ENCODE assay signal across 8 cellular contexts in genomic region chrX:74291577-74291963, GRCh38. TPM values are rescaled to one million over a fixed set of nuclear protein-coding genes. Genes with fewer than 3 reads are reported as not detected.
DNase-seq lines count a peak whose midpoint lies in the region; ATAC-seq and TF ChIP-seq lines count a peak whose summit lies in the region.

No MANE protein-coding gene starts in this region.

- no peak for TF ChIP-seq CTCF in A673 (conservative IDR thresholded peaks at IDR 0.05; ENCODE audit: low read depth, low read length)
- no peak for TF ChIP-seq CTCF in brain microvascular endothelial cell (IDR thresholded peaks at IDR 0.05; ENCODE audit: low read depth, low read length, missing control alignments)
- no peak for TF ChIP-seq CTCF in mucosa of descending colon (IDR thresholded peaks at IDR 0.05)

- peak; percentile 2 for ATAC-seq in HG02885 (IDR thresholded peaks at IDR 0.05; ENCODE audit: poor library complexity, unreplicated experiment)
- ATAC-seq in mucosa of descending colon, result peak; percentile 20
- ATAC-seq in GM21786 (IDR thresholded peaks at IDR 0.05; ENCODE audit: unreplicated experiment), result no peak
- ATAC-seq in GM18861 (IDR thresholded peaks at IDR 0.05; ENCODE audit: unreplicated experiment), result no peak

- peak overlapping the region; percentile 67 for H3K4me3 ChIP-seq in A673 (ENCODE audit: low read depth, low read length, poor library complexity, severe bottlenecking)
- H3K4me3 ChIP-seq in brain microvascular endothelial cell (ENCODE audit: low read depth, low read length), result peak overlapping the region; percentile 60
- H3K4me3 ChIP-seq in mucosa of descending colon, result peak overlapping the region; percentile 24

- H3K36me3 ChIP-seq in A673 (ENCODE audit: insufficient read depth, low read length, poor library complexity, severe bottlenecking) (peaks cover 17% of the 10 kb centered on the region), brain microvascular endothelial cell (replicated peaks) (no peaks in the 10 kb centered on the region), mucosa of descending colon (ENCODE audit: low read depth) (no peaks in the 10 kb centered on the region)

- BruUV-seq in A673 (replicated peaks; lab: Mats Ljungman, UMichigan), result no TSS peak

- intact Hi-C loops in A673 (cut with micrococcal nuclease; ENCODE audit: unreplicated experiment), result loop anchor here (5.0 to 10.0 kb wide), 2 partner anchors 51 to 253 kb away; no protein-coding TSS in a partner anchor
- intact Hi-C loops in mucosa of descending colon (cut with DNase I, micrococcal nuclease), result no loop called here

- H3K9me3 ChIP-seq in A673 (ENCODE audit: low read depth, low read length, poor library complexity, severe bottlenecking), result no peaks in the 10 kb centered on the region
- no peaks in the 10 kb centered on the region for H3K9me3 ChIP-seq in mucosa of descending colon

- DNase-seq in A673 (ENCODE audit: low spot score) (no peak), brain microvascular endothelial cell (no peak), mucosa of descending colon (no peak), H4 (ENCODE audit: low spot score) (no peak), NCI-H2171 (lab: John Stamatoyannopoulos, UW) (no peak)

- H3K27ac ChIP-seq in A673 (ENCODE audit: low read depth, low read length, poor library complexity, severe bottlenecking) (peak overlapping the region; percentile 90), brain microvascular endothelial cell (peak overlapping the region; percentile 94)

- POLR2A ChIA-PET in A673 (lab: Charles Lee; ENCODE audit: low non-redundant PET), result no interaction called here

- in situ Hi-C loops in brain microvascular endothelial cell (cut with HindIII; ENCODE audit: low pct_ligation_motif_present, low sequenced_read_pairs), result no loop called here

- H3K4me1 ChIP-seq in A673 (ENCODE audit: insufficient read depth, low read length, poor library complexity, severe bottlenecking) (no peaks in the 10 kb centered on the region), mucosa of descending colon (ENCODE audit: low read depth) (no peaks in the 10 kb centered on the region)

- CTCF ChIA-PET in A673 (lab: Charles Lee), result no interaction called here

- H3K27me3 ChIP-seq in A673 (replicated peaks; ENCODE audit: insufficient read depth, low read depth, low read length, poor library complexity) (no peaks in the 10 kb centered on the region), brain microvascular endothelial cell (replicated peaks) (no peaks in the 10 kb centered on the region)

RNA-seq across cellular contexts. Expression of gene ZCCHC13, which starts 12.4 kb away (rescaled TPM):
- total RNA-seq in A673 (2021) (not detected in 2 replicates), mucosa of descending colon (not detected)
- not detected in 2 replicates for total RNA-seq in H4 (2014; rRNA removed; shearing (Covaris generic))

Comparison
In these comparisons a context has a peak if more than half of its experiments do, and no peak if none do; other contexts are left out.
1. ATAC-seq: peak in HG02885 (single experiment) and mucosa of descending colon (single experiment); none in GM21786 (single experiment) and GM18861 (single experiment).
2. Peak in every context shown above with its lines, with median percentiles within 50 percentile points of each other: H3K4me3 ChIP-seq.